ENCODE assay signal across 20 cellular contexts in genomic region chrX:13053171-13053570, GRCh38. TPM values are rescaled to one million over a fixed set of nuclear protein-coding genes. Genes with fewer than 3 reads are reported as not detected.
DNase-seq lines count a peak whose midpoint lies in the region; ATAC-seq lines count a peak whose summit lies in the region.
"Had no signal": no experiment of that assay in that cellular context is flagged by ENCODE, and none has a peak within 500 bp of the region (broad histone marks: within the 10 kb centered on the region; RNA-seq: fewer than 3 reads in every experiment).

No MANE protein-coding gene starts in this region.

- H3K27me3 Mint-ChIP-seq in stimulated activated naive CD8-positive, alpha-beta T cell treated with anti-CD3 and anti-CD28 coated beads, Interleukin-15, Interleukin-2, amounts not matched to agents 100 ng/mL and 50 ng/mL, for 24 hours: no peaks in the 10 kb centered on the region
- no peaks in the 10 kb centered on the region for H3K27me3 Mint-ChIP-seq in activated naive CD8-positive, alpha-beta T cell treated with anti-CD3 and anti-CD28 coated beads, Interleukin-2, amount 50 U/mL, for 24 hours

- peak overlapping the region; percentile 80 for H3K27ac Mint-ChIP-seq in stimulated activated naive CD8-positive, alpha-beta T cell treated with anti-CD3 and anti-CD28 coated beads, Interleukin-15, Interleukin-2, amounts not matched to agents 100 ng/mL and 50 ng/mL, for 24 hours
- peak overlapping the region; percentile 76 for H3K27ac Mint-ChIP-seq in activated naive CD8-positive, alpha-beta T cell treated with anti-CD3 and anti-CD28 coated beads, Interleukin-2, amount 50 U/mL, for 24 hours
- H3K27ac Mint-ChIP-seq: T-helper 2 cell treated with Interferon-gamma antibody and Interleukin-4, amounts not matched to agents 5 μg/mL and 100 μg/mL, for 36 hours had no signal

- H3K4me3 Mint-ChIP-seq in stimulated activated naive CD8-positive, alpha-beta T cell treated with anti-CD3 and anti-CD28 coated beads, Interleukin-15, Interleukin-2, amounts not matched to agents 100 ng/mL and 50 ng/mL, for 24 hours: no peak overlapping the region
- H3K4me3 Mint-ChIP-seq in activated naive CD8-positive, alpha-beta T cell treated with anti-CD3 and anti-CD28 coated beads, Interleukin-2, amount 50 U/mL, for 24 hours: no peak overlapping the region
- H3K4me3 Mint-ChIP-seq: T-helper 2 cell treated with Interferon-gamma antibody and Interleukin-4, amounts not matched to agents 5 μg/mL and 100 μg/mL, for 36 hours had no signal

- no peak for DNase-seq in activated CD4-positive, CD25-positive, alpha-beta regulatory T cell (lab: John Stamatoyannopoulos, UW)
- DNase-seq in stimulated activated naive CD8-positive, alpha-beta T cell treated with anti-CD3 and anti-CD28 coated beads, Interleukin-15, Interleukin-2, amounts not matched to agents 100 U/mL and 50 U/mL, for 24 hours: no peak
- no peak for DNase-seq in activated naive CD8-positive, alpha-beta T cell treated with anti-CD3 and anti-CD28 coated beads, Interleukin-2, amount 50 U/mL, for 24 hours
- DNase-seq in globus pallidus (ENCODE audit: low spot score) (no peak), HT-29 (ENCODE audit: low spot score) (no peak), NCI-H128 (lab: John Stamatoyannopoulos, UW; ENCODE audit: unreplicated experiment) (no peak)
- DNase-seq: amniotic stem cell, heart right ventricle, mammary epithelial cell, NCI-H1436, NCI-H524 treated with DMSO at 0.1 percent for 48 hours, Peyer's patch, trophoblast cell, WERI-Rb-1 had no signal

- peak; percentile 11 to 68 for ATAC-seq in activated CD4-positive, CD25-positive, alpha-beta regulatory T cell treated with anti-CD3 and anti-CD28 coated beads, Interleukin-2, amount 50 U/mL, for 24 hours
- no peak for ATAC-seq in stimulated activated naive CD8-positive, alpha-beta T cell treated with anti-CD3 and anti-CD28 coated beads, Interleukin-15, Interleukin-2, amounts not matched to agents 100 U/mL and 50 U/mL, for 24 hours
- no peak for ATAC-seq in activated naive CD8-positive, alpha-beta T cell treated with anti-CD3 and anti-CD28 coated beads, Interleukin-2, amount 50 U/mL, for 24 hours
- ATAC-seq: heart right ventricle, sciatic nerve had no signal

- peaks cover 70% of the 10 kb centered on the region for H3K4me1 Mint-ChIP-seq in stimulated activated naive CD8-positive, alpha-beta T cell treated with anti-CD3 and anti-CD28 coated beads, Interleukin-15, Interleukin-2, amounts not matched to agents 100 ng/mL and 50 ng/mL, for 24 hours (ENCODE audit: low read depth)
- peaks cover 70% of the 10 kb centered on the region for H3K4me1 Mint-ChIP-seq in activated naive CD8-positive, alpha-beta T cell treated with anti-CD3 and anti-CD28 coated beads, Interleukin-2, amount 50 U/mL, for 24 hours

- H3K36me3 Mint-ChIP-seq in stimulated activated naive CD8-positive, alpha-beta T cell treated with anti-CD3 and anti-CD28 coated beads, Interleukin-15, Interleukin-2, amounts not matched to agents 100 ng/mL and 50 ng/mL, for 24 hours (ENCODE audit: low read depth): no peaks in the 10 kb centered on the region
- H3K36me3 Mint-ChIP-seq in activated naive CD8-positive, alpha-beta T cell treated with anti-CD3 and anti-CD28 coated beads, Interleukin-2, amount 50 U/mL, for 24 hours (ENCODE audit: low read depth): no peaks in the 10 kb centered on the region

- peaks cover 5% of the 10 kb centered on the region for H3K9me3 Mint-ChIP-seq in stimulated activated naive CD8-positive, alpha-beta T cell treated with anti-CD3 and anti-CD28 coated beads, Interleukin-15, Interleukin-2, amounts not matched to agents 100 ng/mL and 50 ng/mL, for 24 hours
- peaks cover 6% of the 10 kb centered on the region for H3K9me3 Mint-ChIP-seq in activated naive CD8-positive, alpha-beta T cell treated with anti-CD3 and anti-CD28 coated beads, Interleukin-2, amount 50 U/mL, for 24 hours

RNA-seq across cellular contexts. Expression of gene FAM9C, which starts 8.8 kb away (rescaled TPM):
- total RNA-seq in HT-29 (2014; rRNA removed; shearing (Covaris generic)): not detected in 2 replicates
- total RNA-seq: A172, epithelial cell of proximal tubule, mammary epithelial cell, sciatic nerve had no signal

Comparison
In these comparisons a context has a peak if more than half of its experiments do, and no peak if none do; other contexts are left out.
1. ATAC-seq: peak in activated CD4-positive, CD25-positive, alpha-beta regulatory T cell treated with anti-CD3 and anti-CD28 coated beads, Interleukin-2, amount 50 U/mL, for 24 hours (2 of 2); none in stimulated activated naive CD8-positive, alpha-beta T cell treated with anti-CD3 and anti-CD28 coated beads, Interleukin-15, Interleukin-2, amounts not matched to agents 100 U/mL and 50 U/mL, for 24 hours (single experiment) and activated naive CD8-positive, alpha-beta T cell treated with anti-CD3 and anti-CD28 coated beads, Interleukin-2, amount 50 U/mL, for 24 hours (single experiment).